In genomic region chr5:141192110-141192725, GRCh38 we compare ENCODE assay signal across 8 cellular contexts. TPM values are rescaled to one million over a fixed set of nuclear protein-coding genes. Genes with fewer than 3 reads are reported as not detected.
DNase-seq lines count a peak whose midpoint lies in the region; ATAC-seq and TF ChIP-seq lines count a peak whose summit lies in the region.

Gene PCDHB10 (plus strand): TSS chr5:141192353. CDS start chr5:141192553, 200 bp downstream.

- no peak for TF ChIP-seq EP300 in upper lobe of left lung (IDR thresholded peaks at IDR 0.05)

- H3K4me1 ChIP-seq in OCI-LY3 (ENCODE audit: low read length), result no peaks in the 10 kb centered on the region
- H3K4me1 ChIP-seq in rectal smooth muscle tissue (ENCODE audit: control insufficient read depth, insufficient read depth, low read length), result no peaks in the 10 kb centered on the region
- no peaks in the 10 kb centered on the region for H3K4me1 ChIP-seq in upper lobe of left lung

- no peaks in the 10 kb centered on the region for H4K20me1 ChIP-seq in OCI-LY3 (ENCODE audit: insufficient read depth, low read length)

- H3K36me3 Mint-ChIP-seq in endothelial cell (ENCODE audit: low read depth, unreplicated experiment), result peaks cover 47% of the 10 kb centered on the region

- H3K4me1 Mint-ChIP-seq in endothelial cell (ENCODE audit: unreplicated experiment), result peaks cover 15% of the 10 kb centered on the region

- ATAC-seq in upper lobe of left lung (ENCODE audit: low FRiP score in 2 of 2), result no peak

- H3K4me2 ChIP-seq in OCI-LY3 (ENCODE audit: low read length), result no peak within 1 kb of the TSS

- CTCF ChIA-PET in AG04450 (lab: Charles Lee), result interaction anchor here (0.7 to 1.4 kb wide), 7 partner anchors 10 to 372 kb away, joined by 3 to 7 read pairs (median 3); partner anchors contain the start of genes PCDHB14 and PCDHB16

- H3K27me3 Mint-ChIP-seq in endothelial cell (ENCODE audit: unreplicated experiment), result peaks cover 5% of the 10 kb centered on the region

- H3K9ac ChIP-seq in OCI-LY3 (ENCODE audit: low read length) (no peak within 1 kb of the TSS), rectal smooth muscle tissue (ENCODE audit: low read length) (no peak within 1 kb of the TSS)

- DNase-seq in AG04450 (ENCODE audit: low read depth, low spot score) (no peak), GDM1 (lab: John Stamatoyannopoulos, UW) (peak; percentile 16), endothelial cell (ENCODE audit: low spot score) (peak; percentile 73), NCI-H2196 treated with DMSO at 0.1 percent for 48 hours (lab: John Stamatoyannopoulos, UW; ENCODE audit: unreplicated experiment) (no peak), upper lobe of left lung (no peak), posterior vena cava (ENCODE audit: low spot score) (no peak)

- H3K27me3 ChIP-seq in AG04450 (ENCODE audit: control insufficient read depth, insufficient read depth, low read length) (no peaks in the 10 kb centered on the region), OCI-LY3 (ENCODE audit: low read depth, low read length) (no peaks in the 10 kb centered on the region), rectal smooth muscle tissue (ENCODE audit: control insufficient read depth, insufficient read depth, low read length) (no peaks in the 10 kb centered on the region), upper lobe of left lung (no peaks in the 10 kb centered on the region)

- TF ChIP-seq CTCF in AG04450 (IDR thresholded peaks at IDR 0.05; ENCODE audit: low read depth, low read length), result 0 out of 2 replicates have a peak, but pooled peaks have one; percentile 15
- peak; percentile 64 for TF ChIP-seq CTCF in OCI-LY3 (IDR thresholded peaks at IDR 0.05; ENCODE audit: low read depth, low read length)
- TF ChIP-seq CTCF in endothelial cell (IDR thresholded peaks at IDR 0.05; ENCODE audit: unreplicated experiment), result peak; percentile 88
- peak in 2 of 6 experiments; percentile 8 to 20 for TF ChIP-seq CTCF in upper lobe of left lung (IDR thresholded peaks at IDR 0.05)

- intact Hi-C loops in posterior vena cava (cut with DNase I), result no loop called here

- peak within 1 kb of the TSS; percentile 41 for H3K4me3 ChIP-seq in AG04450 (ENCODE audit: low read depth, low read length)
- no peak within 1 kb of the TSS for H3K4me3 ChIP-seq in OCI-LY3 (ENCODE audit: low read length)
- H3K4me3 ChIP-seq in rectal smooth muscle tissue (ENCODE audit: low read length), result peak within 1 kb of the TSS; percentile 32
- no peak within 1 kb of the TSS for H3K4me3 ChIP-seq in upper lobe of left lung

- POLR2A ChIA-PET in AG04450 (lab: Yijun Ruan, JAX), result no interaction called here

- no peaks in the 10 kb centered on the region for H3K36me3 ChIP-seq in OCI-LY3 (replicated peaks; ENCODE audit: low read depth, low read length)
- no peaks in the 10 kb centered on the region for H3K36me3 ChIP-seq in rectal smooth muscle tissue (ENCODE audit: control insufficient read depth, insufficient read depth, low read length)
- no peaks in the 10 kb centered on the region for H3K36me3 ChIP-seq in upper lobe of left lung

- H2AFZ ChIP-seq in OCI-LY3 (ENCODE audit: low read depth, low read length), result no peak within 1 kb of the TSS

- 7 to 12% methylated on average over 8 to 10 of the region's 10 CpGs for WGBS in upper lobe of left lung, 2 donors

- H3K9me3 Mint-ChIP-seq in endothelial cell (ENCODE audit: unreplicated experiment), result peaks cover 10% of the 10 kb centered on the region

- no peak within 1 kb of the TSS for H3K27ac ChIP-seq in AG04450 (ENCODE audit: low read depth, low read length)
- H3K27ac ChIP-seq in OCI-LY3 (ENCODE audit: low read length), result no peak within 1 kb of the TSS
- H3K27ac ChIP-seq in rectal smooth muscle tissue (ENCODE audit: low read depth, low read length), result no peak within 1 kb of the TSS
- no peak within 1 kb of the TSS for H3K27ac ChIP-seq in upper lobe of left lung

- H3K4me3 Mint-ChIP-seq in endothelial cell (ENCODE audit: unreplicated experiment), result peak within 1 kb of the TSS; percentile 77

- no peaks in the 10 kb centered on the region for H3K79me2 ChIP-seq in OCI-LY3 (ENCODE audit: low read length)

- no peak within 1 kb of the TSS for H3K27ac Mint-ChIP-seq in endothelial cell (ENCODE audit: unreplicated experiment)

- no peak for TF ChIP-seq POLR2A in upper lobe of left lung (IDR thresholded peaks at IDR 0.05)

- peaks cover 24% of the 10 kb centered on the region for H3K9me3 ChIP-seq in AG04450 (ENCODE audit: control insufficient read depth, insufficient read depth, low read length)
- no peaks in the 10 kb centered on the region for H3K9me3 ChIP-seq in OCI-LY3 (ENCODE audit: insufficient read depth, low read length)
- H3K9me3 ChIP-seq in upper lobe of left lung, result peaks cover 21 to 70% (median 34%) of the 10 kb centered on the region in 4 donors

RNA-seq across cellular contexts. Expression of gene PCDHB10, which starts in this region (rescaled TPM):
- 0.45 and 0.74 TPM in 2 replicates for polyA plus RNA-seq in AG04450 (2011; rRNA removed)
- 0.14 and 0.22 TPM in 2 replicates for polyA minus RNA-seq in AG04450 (2011; rRNA and poly(A)+ RNA removed)
- total RNA-seq in endothelial cell (ENCODE audit: unreplicated experiment) (10.3 TPM), upper lobe of left lung (1 to 10 TPM; 1.0 to 2.2 (median 1.6) TPM), posterior vena cava (1 to 10 TPM; 2.6 to 3.8 TPM)

Comparison
In these comparisons a context has a peak if more than half of its experiments do, and no peak if none do; other contexts are left out.
1. DNase-seq: peak in GDM1 (single experiment) and endothelial cell (single experiment); none in AG04450 (single experiment), NCI-H2196 treated with DMSO at 0.1 percent for 48 hours (single experiment), upper lobe of left lung (0 of 2) and posterior vena cava (single experiment).
2. H3K4me3 ChIP-seq: peak in AG04450 (single experiment) and rectal smooth muscle tissue (single experiment); none in OCI-LY3 (single experiment) and upper lobe of left lung (0 of 4).